In the genomic region with DNA sequence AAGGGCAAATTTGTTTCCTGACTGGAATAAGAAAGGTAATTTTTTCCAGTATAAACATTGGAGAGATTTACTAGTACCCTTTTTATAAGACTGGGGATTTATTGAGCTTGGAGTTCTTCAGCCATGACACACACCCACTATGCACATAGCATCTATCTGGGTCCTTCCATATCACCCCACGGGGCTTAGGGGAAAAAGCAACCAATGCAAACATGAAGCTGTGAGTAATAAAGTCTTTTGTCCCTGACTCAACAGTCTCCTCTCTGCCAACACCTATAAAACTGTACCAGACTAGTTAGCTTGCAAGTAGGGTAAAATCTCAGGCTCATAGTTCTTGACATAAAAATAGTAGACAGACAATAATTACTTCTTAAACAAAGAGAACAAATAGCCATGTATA, we compare ENCODE assay signal across 15 cellular contexts. TPM values are rescaled to one million over a fixed set of nuclear protein-coding genes. Genes with fewer than 3 reads are reported as not detected.
DNase-seq lines count a peak whose midpoint lies in the region; ATAC-seq and TF ChIP-seq lines count a peak whose summit lies in the region.
"Had no signal": no experiment of that assay in that cellular context is flagged by ENCODE, and none has a peak within 500 bp of the region (broad histone marks: within the 10 kb centered on the region; RNA-seq: fewer than 3 reads in every experiment).

No MANE protein-coding gene starts in this region.

- H2AFZ ChIP-seq in GM23248 (no peak overlapping the region), fibroblast of lung (ENCODE audit: low read length) (no peak overlapping the region), smooth muscle cell (ENCODE audit: low read depth) (no peak overlapping the region)

- in situ Hi-C loops in GM23248 (cut with MboI): no loop called here

- DNase-seq in GM23248: peak; percentile 86
- DNase-seq in RKO (ENCODE audit: low spot score): peak; percentile 12
- peak; percentile 36 to 75 for DNase-seq in fibroblast of lung (ENCODE audit: low read depth in 2 of 2)
- no peak for DNase-seq in smooth muscle cell (lab: John Stamatoyannopoulos, UW; ENCODE audit: unreplicated experiment)
- DNase-seq: activated CD4-positive, alpha-beta T cell treated with anti-CD3 and anti-CD28 coated beads for 36 hours; nephron progenitor cell; right cardiac atrium; stomach; T-helper 1 cell had no signal

- no peak overlapping the region for H3K4me3 ChIP-seq in GM23248
- no peak overlapping the region for H3K4me3 ChIP-seq in fibroblast of lung (replicated peaks in 1 of 4; ENCODE audit: control extremely low read depth in 1 of 4, insufficient read depth in 1 of 4, low read depth in 3 of 4, low read length in 4 of 4)
- no peak overlapping the region for H3K4me3 ChIP-seq in smooth muscle cell
- H3K4me3 ChIP-seq: lung, stomach had no signal

- WGBS in GM23248 (ENCODE audit: low coverage in 1 of 2, low lambda C conversion rate in 2 of 2, missing lambda C conversion rate in 2 of 2), 2 experiments: 0% methylated on average over 1 of the region's 1 CpG
- WGBS in smooth muscle cell (ENCODE audit: low lambda C conversion rate): 17% methylated on average over 1 of the region's 1 CpG

- ATAC-seq in GM21390 (IDR thresholded peaks at IDR 0.05; ENCODE audit: unreplicated experiment) (no peak), GM19452 (IDR thresholded peaks at IDR 0.05; ENCODE audit: unreplicated experiment) (no peak), HG02970 (IDR thresholded peaks at IDR 0.05; ENCODE audit: low FRiP score, unreplicated experiment) (no peak), HG02642 (IDR thresholded peaks at IDR 0.05; ENCODE audit: poor library complexity, unreplicated experiment) (no peak)
- ATAC-seq: activated CD4-positive, alpha-beta T cell treated with anti-CD3 and anti-CD28 coated beads for 36 hours; right cardiac atrium had no signal

- TF ChIP-seq CTCF in fibroblast of lung (conservative IDR thresholded peaks at IDR 0.05 in 1 of 2, IDR thresholded peaks at IDR 0.05 in 1 of 2; ENCODE audit: low read depth in 1 of 2, low read length in 2 of 2) (no peak), smooth muscle cell (IDR thresholded peaks at IDR 0.05; ENCODE audit: borderline replicate concordance, insufficient read depth, poor library complexity, severe bottlenecking) (no peak)

- H3K9ac ChIP-seq in GM23248 (no peak overlapping the region), fibroblast of lung (ENCODE audit: insufficient read depth, low read length) (no peak overlapping the region), smooth muscle cell (ENCODE audit: low read depth) (no peak overlapping the region)

- H3K4me2 ChIP-seq in GM23248 (ENCODE audit: unreplicated experiment) (peak overlapping the region; percentile 0), fibroblast of lung (ENCODE audit: extremely low read depth, insufficient read depth, low read length) (no peak overlapping the region), smooth muscle cell (peak overlapping the region; percentile 59)

- H3K36me3 ChIP-seq in GM23248 (ENCODE audit: low read depth): no peaks in the 10 kb centered on the region
- no peaks in the 10 kb centered on the region for H3K36me3 ChIP-seq in fibroblast of lung (ENCODE audit: control insufficient read depth, insufficient read depth, low read length)
- H3K36me3 ChIP-seq in smooth muscle cell (ENCODE audit: low read depth): no peaks in the 10 kb centered on the region
- H3K36me3 ChIP-seq: stomach had no signal

- H3K27ac ChIP-seq in GM23248: peak overlapping the region; percentile 28; the same call in 1 of the 2 replicates
- H3K27ac ChIP-seq in fibroblast of lung (ENCODE audit: insufficient read depth, low read length): no peak overlapping the region
- peak overlapping the region; percentile 56 for H3K27ac ChIP-seq in smooth muscle cell (ENCODE audit: low read depth)
- H3K27ac ChIP-seq: stomach had no signal

- H3K27me3 ChIP-seq in GM23248 (replicated peaks; ENCODE audit: insufficient read depth) (0 out of 2 replicates have a peak, but pooled peaks cover 3% of the 10 kb centered on the region), fibroblast of lung (ENCODE audit: control insufficient read depth, insufficient read depth, low read length) (no peaks in the 10 kb centered on the region), smooth muscle cell (ENCODE audit: low read depth) (no peaks in the 10 kb centered on the region)
- H3K27me3 ChIP-seq: stomach had no signal

- H3K4me1 ChIP-seq in GM23248 (ENCODE audit: insufficient read depth) (peaks cover 41% of the 10 kb centered on the region), fibroblast of lung (ENCODE audit: control insufficient read depth, extremely low read depth, insufficient read depth, low read length) (no peaks in the 10 kb centered on the region), smooth muscle cell (ENCODE audit: low read depth) (peaks cover 5% of the 10 kb centered on the region)
- H3K4me1 ChIP-seq: stomach had no signal

- no peaks in the 10 kb centered on the region for H3K79me2 ChIP-seq in GM23248 (ENCODE audit: insufficient read depth)
- H3K79me2 ChIP-seq in fibroblast of lung (ENCODE audit: control insufficient read depth, insufficient read depth, low read length): no peaks in the 10 kb centered on the region
- no peaks in the 10 kb centered on the region for H3K79me2 ChIP-seq in smooth muscle cell (ENCODE audit: low read depth)

- no peaks in the 10 kb centered on the region for H3K9me2 ChIP-seq in GM23248 (ENCODE audit: insufficient read depth)

- H4K20me1 ChIP-seq in GM23248 (ENCODE audit: insufficient read depth): no peaks in the 10 kb centered on the region
- H4K20me1 ChIP-seq in fibroblast of lung (ENCODE audit: control insufficient read depth, extremely low read depth, insufficient read depth, low read length): no peaks in the 10 kb centered on the region
- no peaks in the 10 kb centered on the region for H4K20me1 ChIP-seq in smooth muscle cell (ENCODE audit: low read depth)

- H3K9me3 ChIP-seq in GM23248 (ENCODE audit: low read depth): no peaks in the 10 kb centered on the region
- no peaks in the 10 kb centered on the region for H3K9me3 ChIP-seq in fibroblast of lung (ENCODE audit: control insufficient read depth, insufficient read depth, low read depth, low read length)
- no peaks in the 10 kb centered on the region for H3K9me3 ChIP-seq in smooth muscle cell (replicated peaks; ENCODE audit: low read depth)
- H3K9me3 ChIP-seq: stomach had no signal

- peaks cover 37% of the 10 kb centered on the region for H3F3A ChIP-seq in GM23248 (ENCODE audit: insufficient read depth)
- peaks cover 4% of the 10 kb centered on the region for H3F3A ChIP-seq in smooth muscle cell (ENCODE audit: low read depth)

RNA-seq across cellular contexts. Expression of a gene that starts 23.4 kb away (rescaled TPM):
- 0.11 TPM in 1 of 2 replicates, not detected in the other for total RNA-seq in GM23248 (2014; rRNA removed; shearing (Covaris generic))
- not detected in 2 replicates for polyA plus RNA-seq in GM23248 (2016; fragmentation: Nextera tagmentation; extraction: Ambion mirVana)
- total RNA-seq in fibroblast of lung: 2.3 and 6.9 TPM in 2 replicates
- 0.52 and 28.2 TPM in 2 replicates for polyA plus RNA-seq in fibroblast of lung
- polyA plus RNA-seq in fibroblast of lung (2012): 0.46 and 22.3 TPM in 2 replicates
- 3.8 TPM in 1 of 2 replicates, not detected in the other for polyA minus RNA-seq in fibroblast of lung (ENCODE audit: low replicate concordance)
- 5.8 and 15.1 TPM in 2 replicates for total RNA-seq in smooth muscle cell
- 7.0 and 8.2 TPM in 2 replicates for polyA plus RNA-seq in smooth muscle cell
- total RNA-seq: activated CD4-positive, alpha-beta T cell treated with anti-CD3 and anti-CD28 coated beads for 36 hours; HT-29 had no signal
